ENCODE assay signal across 1 cellular context in genomic region chr11:134950692-134951304, GRCh38.
TF ChIP-seq lines count a peak whose summit lies in the region.

No MANE protein-coding gene starts in this region.

TF ChIP-seq in GM12878, 131 proteins besides CTCF, POLR2A, EP300 and RAD21 (continued from another document):
- no peak for TF ChIP-seq PBX3 (IDR thresholded peaks at IDR 0.05; ENCODE audit: insufficient replicate concordance, low read depth, low read length)
